Comparison of ENCODE assay signal across 28 cellular contexts in the genomic region with DNA sequence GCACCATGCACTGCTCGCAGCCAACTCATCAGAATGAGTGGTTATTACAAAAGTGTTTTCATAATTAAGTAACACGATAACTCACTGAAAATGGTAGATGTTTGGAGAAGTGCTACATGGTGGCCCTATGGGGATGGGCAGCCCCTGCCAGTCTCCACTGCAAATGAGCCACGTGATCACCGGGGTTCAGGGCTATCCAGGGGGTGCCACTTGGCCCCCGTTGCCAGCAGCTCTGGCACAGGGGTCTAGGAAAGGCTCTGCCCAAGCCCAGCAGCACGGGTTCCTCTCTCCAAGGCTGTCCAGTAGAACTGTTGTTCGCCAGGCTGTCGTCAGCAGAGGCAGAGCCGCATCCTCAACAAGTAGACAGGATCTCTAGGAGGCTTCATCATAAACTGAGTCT.
"Had no signal": no experiment of that assay in that cellular context is flagged by ENCODE, and none has a peak within 500 bp of the region (broad histone marks: within the 10 kb centered on the region; RNA-seq: fewer than 3 reads in every experiment).

No MANE protein-coding gene starts in this region.

- H3K4me3 Mint-ChIP-seq: naive thymus-derived CD8-positive, alpha-beta T cell; nephron; neural crest cell had no signal

- H3K27ac ChIP-seq: lower lobe of right lung, neutrophil, pancreas, prostate gland, skin epidermis, stomach, testis, thyroid gland, transverse colon, upper lobe of right lung had no signal

- H3K36me3 ChIP-seq: lower lobe of right lung, neutrophil, pancreas, prostate gland, stomach, thyroid gland, transverse colon, upper lobe of right lung had no signal

- H3K27me3 ChIP-seq: neutrophil, testis, thyroid gland, transverse colon had no signal

- H3K36me3 Mint-ChIP-seq: naive thymus-derived CD8-positive, alpha-beta T cell; stimulated activated naive B cell treated with anti-CD40 and anti-IgM and Interleukin-4, amounts not matched to agents 10 μg/mL and 1 μg/mL and 100 μg/mL, for 72 hours had no signal

- ATAC-seq: left cardiac atrium; left lobe of liver; lower lobe of right lung; naive thymus-derived CD8-positive, alpha-beta T cell; pancreas; right cardiac atrium; sciatic nerve; stimulated activated naive B cell treated with anti-CD40 and anti-IgM and Interleukin-4, amounts not matched to agents 10 μg/mL and 1 μg/mL and 100 μg/mL, for 72 hours; stimulated activated naive CD8-positive, alpha-beta T cell treated with anti-CD3 and anti-CD28 coated beads, Interleukin-15, Interleukin-2, amounts not matched to agents 100 U/mL and 50 U/mL, for 24 hours; upper lobe of right lung had no signal

- H3K4me3 ChIP-seq: lower lobe of right lung, pancreas, prostate gland, skin epidermis, stomach, testis, thyroid gland, transverse colon, upper lobe of right lung had no signal

- H3K27ac Mint-ChIP-seq: naive thymus-derived CD8-positive, alpha-beta T cell; nephron; stimulated activated naive B cell treated with anti-CD40 and anti-IgM and Interleukin-4, amounts not matched to agents 10 μg/mL and 1 μg/mL and 100 μg/mL, for 72 hours had no signal

- H3K4me1 Mint-ChIP-seq: naive thymus-derived CD8-positive, alpha-beta T cell; stimulated activated naive B cell treated with anti-CD40 and anti-IgM and Interleukin-4, amounts not matched to agents 10 μg/mL and 1 μg/mL and 100 μg/mL, for 72 hours had no signal

- H3K9me3 ChIP-seq: lower lobe of right lung, neutrophil, pancreas, prostate gland, stomach, testis, thyroid gland, transverse colon, upper lobe of right lung had no signal

- DNase-seq: hippocampal formation; kidney glomerular epithelial cell; left cardiac atrium; lower lobe of right lung; mammary epithelial cell; mesenchymal stem cell; naive thymus-derived CD8-positive, alpha-beta T cell; pancreas; retina; right cardiac atrium; stimulated activated CD4-positive, alpha-beta T cell treated with anti-CD3 and anti-CD28 coated beads, Interleukin-12 subunit alpha, Interleukin-12 subunit beta, amount 100 ng/mL, for 4 hours; stimulated activated CD4-positive, alpha-beta T cell treated with anti-CD3 and anti-CD28 coated beads, Interleukin-15, amount 100 ng/mL, for 24 hours; stimulated activated CD4-positive, alpha-beta T cell treated with anti-CD3 and anti-CD28 coated beads, Interleukin-2, amount 100 ng/mL, for 24 hours; stimulated activated CD4-positive, alpha-beta T cell treated with anti-CD3 and anti-CD28 coated beads, Interleukin-4, amount 100 ng/mL, for 1 hour; stimulated activated naive B cell treated with anti-CD40 and anti-IgM and Interleukin-4, amounts not matched to agents 10 μg/mL and 1 μg/mL and 100 μg/mL, for 72 hours; stimulated activated naive CD8-positive, alpha-beta T cell treated with anti-CD3 and anti-CD28 coated beads, Interleukin-15, Interleukin-2, amounts not matched to agents 100 U/mL and 50 U/mL, for 24 hours; stomach; testis; thyroid gland; transverse colon; upper lobe of right lung had no signal

- H3K9me3 Mint-ChIP-seq: naive thymus-derived CD8-positive, alpha-beta T cell; nephron; neural crest cell had no signal

- H3K4me1 ChIP-seq: lower lobe of right lung, pancreas, prostate gland, stomach, testis, thyroid gland, transverse colon, upper lobe of right lung had no signal
